33 cellular contexts compared by ENCODE assay signal in the genomic region with DNA sequence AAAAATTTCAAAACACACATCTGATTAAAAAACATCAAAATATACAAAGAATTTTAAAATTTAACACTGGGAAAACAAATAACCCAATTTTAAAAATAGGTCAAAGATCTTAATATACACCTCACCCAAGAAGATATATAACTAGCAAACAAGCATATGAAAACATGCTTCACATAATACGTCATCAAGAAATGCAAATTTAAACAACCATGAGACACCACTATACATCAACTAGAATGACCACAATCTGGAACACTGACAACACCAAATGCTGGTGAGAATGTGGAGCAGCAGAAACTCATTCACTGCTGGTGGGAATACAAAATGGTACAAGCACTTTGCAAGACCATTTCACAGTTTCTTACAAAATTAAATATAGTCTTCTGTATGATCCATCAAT.
"Had no signal": no experiment of that assay in that cellular context is flagged by ENCODE, and none has a peak within 500 bp of the region (broad histone marks: within the 10 kb centered on the region; RNA-seq: fewer than 3 reads in every experiment).

No MANE protein-coding gene starts in this region.

- H3K9me3 ChIP-seq: ascending aorta had no signal

- H3K4me1 ChIP-seq: adrenal gland, ascending aorta had no signal

- H3K27me3 ChIP-seq: adrenal gland, ascending aorta, cardiac muscle cell had no signal

- FAIRE-seq: bronchial epithelial cell, TTC549 had no signal

- H3K36me3 ChIP-seq: adrenal gland, ascending aorta, cardiac muscle cell had no signal

- H3K4me3 ChIP-seq: adrenal gland, ascending aorta, cardiac muscle cell had no signal

- DNase-seq: activated B cell treated with CpG ODN at 0.5 μM for 24 hours; activated CD4-positive, alpha-beta memory T cell treated with anti-CD3 and anti-CD28 coated beads for 36 hours; activated CD4-positive, alpha-beta T cell treated with anti-CD3 and anti-CD28 coated beads for 4 hours; activated CD4-positive, alpha-beta T cell treated with anti-CD3 and anti-CD28 coated beads, Interleukin-2, amount 10 ng/mL, durations not matched to agents 24 days and 14 days; activated CD4-positive, alpha-beta T cell treated with anti-CD3 and anti-CD28 coated beads, Interleukin-2, amount 50 U/mL, for 1 hour; activated CD4-positive, alpha-beta T cell treated with anti-CD3 and anti-CD28 coated beads, Interleukin-2, amount 50 U/mL, for 4 hours; activated CD4-positive, CD25-positive, alpha-beta regulatory T cell treated with anti-CD3 and anti-CD28 coated beads, Interleukin-2, amount 50 U/mL, for 72 hours; activated CD8-positive, alpha-beta memory T cell treated with anti-CD3 and anti-CD28 coated beads, Interleukin-2, amount 50 U/mL, for 4 hours; activated CD8-positive, alpha-beta T cell treated with anti-CD3 and anti-CD28 coated beads for 36 hours; activated effector memory CD4-positive, alpha-beta T cell treated with anti-CD3 and anti-CD28 coated beads, Interleukin-2, amount 50 U/mL, for 16 hours; activated gamma-delta T cell treated with Interleukin-2 at 50 U/mL for 16 hours; activated naive CD4-positive, alpha-beta T cell; activated naive CD4-positive, alpha-beta T cell treated with anti-CD3 and anti-CD28 coated beads for 36 hours; activated naive CD4-positive, alpha-beta T cell treated with anti-CD3 and anti-CD28 coated beads, Interleukin-2, amount 50 U/mL, for 16 hours; activated naive CD8-positive, alpha-beta T cell treated with anti-CD3 and anti-CD28 coated beads for 36 hours; activated T-cell treated with anti-CD3 and anti-CD28 coated beads for 4 hours; activated T-cell treated with anti-CD3 and anti-CD28 coated beads, Interleukin-2, amount 50 U/mL, for 1 hour; activated T-cell treated with anti-CD3 and anti-CD28 coated beads, Interleukin-2, amount 50 U/mL, for 4 hours; activated T-cell treated with anti-CD3 and anti-CD28 coated beads, Interleukin-2, amount 50 U/mL, for 72 hours; adrenal gland; amygdala; anterior cingulate cortex; caudate nucleus; T-helper 1 cell; T-helper 2 cell; T-helper 9 cell had no signal

- ATAC-seq: activated CD8-positive, alpha-beta T cell treated with anti-CD3 and anti-CD28 coated beads for 36 hours; activated naive CD4-positive, alpha-beta T cell treated with anti-CD3 and anti-CD28 coated beads, Interleukin-2, amount 50 U/mL, for 72 hours; activated T-cell treated with anti-CD3 and anti-CD28 coated beads, Interleukin-2, amount 50 U/mL, for 4 hours; activated T-cell treated with anti-CD3 and anti-CD28 coated beads, Interleukin-2, amount 50 U/mL, for 72 hours; activated T-helper 17 cell treated with anti-CD3 and anti-CD28 coated beads, Interleukin-2, amount 50 U/mL, for 72 hours had no signal

- H3K27ac ChIP-seq: adrenal gland, ascending aorta, cardiac muscle cell, VCaP had no signal
